9 cellular contexts compared by ENCODE assay signal in the genomic region with DNA sequence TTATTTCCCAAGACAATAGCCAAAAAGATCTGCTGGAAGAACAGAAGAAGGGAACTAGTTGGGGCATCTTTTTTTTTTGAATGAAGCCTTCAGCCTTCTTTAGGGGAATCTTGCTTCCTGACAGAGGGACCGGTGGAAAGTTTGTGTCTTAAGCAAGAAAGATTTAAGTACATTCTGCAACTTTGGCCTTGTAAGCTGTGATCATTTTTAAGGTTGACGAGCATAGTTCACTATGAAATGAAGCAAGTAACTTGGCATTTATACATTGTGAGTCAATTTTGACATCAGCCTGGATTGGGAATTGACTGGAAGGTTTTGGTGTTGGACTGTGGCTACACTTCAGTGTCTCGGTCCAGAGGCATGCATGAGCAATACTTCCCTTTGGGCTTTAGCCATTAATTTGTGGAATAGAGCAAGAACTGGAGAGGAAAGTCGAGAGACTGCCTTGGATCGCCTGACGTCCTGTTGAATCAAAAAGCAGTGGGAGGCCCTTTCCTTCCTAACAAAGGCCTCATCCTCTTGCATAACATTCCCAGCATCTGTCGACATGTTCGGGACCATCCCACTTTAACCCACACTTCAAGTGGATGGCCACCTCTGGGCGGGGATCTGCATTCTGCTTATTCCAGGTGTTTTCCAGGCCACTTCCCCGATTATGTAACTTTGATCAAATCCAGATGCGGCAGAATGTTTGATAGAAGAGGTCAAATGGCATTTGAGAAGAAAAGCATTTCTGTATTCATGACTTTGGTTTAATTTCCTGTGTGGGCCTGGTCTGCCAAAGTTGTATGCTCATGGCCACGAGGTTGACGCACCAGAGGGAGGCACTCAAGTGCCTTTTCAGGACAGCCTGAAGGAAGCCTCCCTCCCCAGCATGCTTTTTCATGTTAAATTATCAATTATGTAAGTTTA. TPM values are rescaled to one million over a fixed set of nuclear protein-coding genes. Genes with fewer than 3 reads are reported as not detected.
DNase-seq lines count a peak whose midpoint lies in the region; TF ChIP-seq lines count a peak whose summit lies in the region.
"Had no signal": no experiment of that assay in that cellular context is flagged by ENCODE, and none has a peak within 500 bp of the region (broad histone marks: within the 10 kb centered on the region; RNA-seq: fewer than 3 reads in every experiment).

No MANE protein-coding gene starts in this region.

- peaks cover 93 to 100% (median 100%) of the 10 kb centered on the region in 11 experiments for H4K20me1 ChIP-seq in BLaER1 treated with 17β-estradiol and CSF1 and Interleukin-3, amounts not matched to agents 10 nM and 100 nM
- no peaks in the 10 kb centered on the region for H4K20me1 ChIP-seq in MM.1S (ENCODE audit: insufficient read depth, low read length)

- H3K4me2 ChIP-seq in BLaER1 treated with 17β-estradiol and CSF1 and Interleukin-3, amounts not matched to agents 10 nM and 100 nM = peak overlapping the region in 8 of 11 experiments; percentile 4 to 50 (median 20); a peak in 10 of 22 replicates
- H3K4me2 ChIP-seq in MM.1S (ENCODE audit: low read depth, low read length) = no peak overlapping the region

- H3K27me3 ChIP-seq in BLaER1 treated with 17β-estradiol and CSF1 and Interleukin-3, amounts not matched to agents 10 nM and 100 nM = no peaks in the 10 kb centered on the region
- H3K27me3 ChIP-seq in MM.1S (replicated peaks; ENCODE audit: insufficient read depth, low read length) = no peaks in the 10 kb centered on the region

- peaks cover 22 to 51% (median 38%) of the 10 kb centered on the region in 10 experiments for H3K4me1 ChIP-seq in BLaER1 treated with 17β-estradiol and CSF1 and Interleukin-3, amounts not matched to agents 10 nM and 100 nM
- no peaks in the 10 kb centered on the region for H3K4me1 ChIP-seq in MM.1S (ENCODE audit: low read length)

- H3K4me1 Mint-ChIP-seq in osteocyte (ENCODE audit: unreplicated experiment) = peaks cover 72% of the 10 kb centered on the region

- TF ChIP-seq CTCF in osteocyte (IDR thresholded peaks at IDR 0.05) (peak; percentile 32), MM.1S (IDR thresholded peaks at IDR 0.05; ENCODE audit: low read length) (no peak)

- H3K9me3 Mint-ChIP-seq in osteocyte (ENCODE audit: unreplicated experiment) = no peaks in the 10 kb centered on the region
- H3K9me3 Mint-ChIP-seq: T-helper 2 cell treated with Interferon-gamma antibody and Interleukin-4, amounts not matched to agents 5 μg/mL and 100 μg/mL, for 36 hours had no signal

- peak overlapping the region in 1 of 11 experiments; percentile 3; a peak in 1 of 22 replicates for H3K9ac ChIP-seq in BLaER1 treated with 17β-estradiol and CSF1 and Interleukin-3, amounts not matched to agents 10 nM and 100 nM
- peak overlapping the region; percentile 44 for H3K9ac ChIP-seq in SK-N-MC (ENCODE audit: insufficient read length)
- H3K9ac ChIP-seq in MM.1S (ENCODE audit: low read length) = no peak overlapping the region

- no peak overlapping the region for H3K4me3 ChIP-seq in BLaER1 treated with 17β-estradiol and CSF1 and Interleukin-3, amounts not matched to agents 10 nM and 100 nM
- peak overlapping the region; percentile 54 for H3K4me3 ChIP-seq in SK-N-MC
- H3K4me3 ChIP-seq in MM.1S (ENCODE audit: low read length) = no peak overlapping the region

- peak overlapping the region; percentile 97 for H3K27ac Mint-ChIP-seq in osteocyte (ENCODE audit: unreplicated experiment)
- H3K27ac Mint-ChIP-seq: T-helper 2 cell treated with Interferon-gamma antibody and Interleukin-4, amounts not matched to agents 5 μg/mL and 100 μg/mL, for 36 hours had no signal

- H2AFZ ChIP-seq in MM.1S (ENCODE audit: low read length) = no peak overlapping the region

- peaks cover 0 to 79% (median 33%) of the 10 kb centered on the region in 11 experiments; a peak in 16 of 22 replicates for H3K36me3 ChIP-seq in BLaER1 treated with 17β-estradiol and CSF1 and Interleukin-3, amounts not matched to agents 10 nM and 100 nM
- H3K36me3 ChIP-seq in SK-N-MC (ENCODE audit: insufficient read depth, low read length) (no peaks in the 10 kb centered on the region; the same call in 1 of the 2 replicates), MM.1S (replicated peaks; ENCODE audit: insufficient read depth, low read length) (no peaks in the 10 kb centered on the region)

- no peak overlapping the region for H3K27ac ChIP-seq in BLaER1 treated with 17β-estradiol and CSF1 and Interleukin-3, amounts not matched to agents 10 nM and 100 nM
- H3K27ac ChIP-seq in SK-N-MC = peak overlapping the region; percentile 97
- H3K27ac ChIP-seq in MM.1S (ENCODE audit: low read length) = no peak overlapping the region

- no peaks in the 10 kb centered on the region for H3K9me3 ChIP-seq in BLaER1 treated with 17β-estradiol and CSF1 and Interleukin-3, amounts not matched to agents 10 nM and 100 nM (replicated peaks in 1 of 11)
- H3K9me3 ChIP-seq in SK-N-MC (ENCODE audit: low read depth, low read length) (no peaks in the 10 kb centered on the region), MM.1S (replicated peaks; ENCODE audit: insufficient read depth, low read length) (no peaks in the 10 kb centered on the region)

- no peaks in the 10 kb centered on the region for H3K27me3 Mint-ChIP-seq in osteocyte (ENCODE audit: unreplicated experiment)

- H3K9me2 ChIP-seq in MM.1S (replicated peaks; ENCODE audit: insufficient read depth, low read length) = no peaks in the 10 kb centered on the region

- no peaks in the 10 kb centered on the region for H3K79me2 ChIP-seq in MM.1S (ENCODE audit: low read length)

- H3K36me3 Mint-ChIP-seq in osteocyte (ENCODE audit: unreplicated experiment) = peaks cover 2% of the 10 kb centered on the region

- H3K4me3 Mint-ChIP-seq in osteocyte (ENCODE audit: unreplicated experiment) = peak overlapping the region; percentile 65
- H3K4me3 Mint-ChIP-seq: T-helper 2 cell treated with Interferon-gamma antibody and Interleukin-4, amounts not matched to agents 5 μg/mL and 100 μg/mL, for 36 hours had no signal

- DNase-seq in SK-N-MC (ENCODE audit: low read depth, low spot score) (peak; percentile 75), foreskin melanocyte (peak; percentile 78), osteocyte (ENCODE audit: extremely low spot score, unreplicated experiment) (no peak), MM.1S (no peak), NOMO-1 (lab: John Stamatoyannopoulos, UW; ENCODE audit: unreplicated experiment in 2 of 2) (no peak), NOMO-1 treated with DMSO at 0.1 percent for 48 hours (lab: John Stamatoyannopoulos, UW; ENCODE audit: unreplicated experiment) (no peak)
- DNase-seq in stimulated activated CD4-positive, alpha-beta T cell treated with anti-CD3 and anti-CD28 coated beads, Interleukin-1b, Interleukin-23, amount 100 ng/mL, for 48 hours = no peak

- H3F3A ChIP-seq in MM.1S (ENCODE audit: insufficient read depth, low read length) = no peaks in the 10 kb centered on the region

RNA-seq across cellular contexts. Expression of gene ABL1, which starts 12.5 kb away (rescaled TPM):
- total RNA-seq in osteocyte = 97.7 and 101 TPM in 2 replicates

RNA-seq across cellular contexts. Expression of gene QRFP, which starts 49.0 kb away (rescaled TPM):
- not detected in 2 replicates for total RNA-seq in osteocyte

Comparison
In these comparisons a context has a peak if more than half of its experiments do, and no peak if none do; other contexts are left out.
1. DNase-seq: peak in SK-N-MC (single experiment) and foreskin melanocyte (single experiment); none in osteocyte (single experiment), MM.1S (single experiment), NOMO-1 (0 of 2), NOMO-1 treated with DMSO at 0.1 percent for 48 hours (single experiment) and stimulated activated CD4-positive, alpha-beta T cell treated with anti-CD3 and anti-CD28 coated beads, Interleukin-1b, Interleukin-23, amount 100 ng/mL, for 48 hours (single experiment).